Comparison of ENCODE assay signal across 12 cellular contexts in genomic region chr19:5664515-5664914, GRCh38.
"Had no signal": no experiment of that assay in that cellular context is flagged by ENCODE, and none has a peak within 500 bp of the region (broad histone marks: within the 10 kb centered on the region; RNA-seq: fewer than 3 reads in every experiment).

No MANE protein-coding gene starts in this region.

- ATAC-seq: activated T-helper 17 cell treated with anti-CD3 and anti-CD28 coated beads, Interleukin-2, amount 50 U/mL, for 72 hours; foreskin keratinocyte had no signal

- H3K9me3 Mint-ChIP-seq: activated naive CD4-positive, alpha-beta T cell treated with anti-CD3 and anti-CD28 coated beads, Interleukin-2, amount 10 ng/mL, durations not matched to agents 7 days and 5 days; activated T-helper 17 cell treated with anti-CD3 and anti-CD28 coated beads, Interleukin-2, amount 50 U/mL, for 72 hours; T-helper 2 cell treated with Interferon-gamma antibody and Interleukin-4, amounts not matched to agents 5 μg/mL and 100 μg/mL, for 36 hours had no signal

- H3K4me1 Mint-ChIP-seq: activated naive CD4-positive, alpha-beta T cell treated with anti-CD3 and anti-CD28 coated beads, Interleukin-2, amount 10 ng/mL, durations not matched to agents 7 days and 5 days had no signal

- H3K9me3 ChIP-seq: breast epithelium, left ventricle myocardium inferior, right atrium auricular region, upper lobe of left lung had no signal

- H3K4me3 ChIP-seq: breast epithelium, left ventricle myocardium inferior, right atrium auricular region, upper lobe of left lung had no signal

- H3K27me3 ChIP-seq: breast epithelium, foreskin keratinocyte, right atrium auricular region, upper lobe of left lung had no signal

- H3K27ac ChIP-seq: breast epithelium, foreskin keratinocyte, left ventricle myocardium inferior, right atrium auricular region, upper lobe of left lung had no signal

- H3K27me3 Mint-ChIP-seq: activated naive CD4-positive, alpha-beta T cell treated with anti-CD3 and anti-CD28 coated beads, Interleukin-2, amount 10 ng/mL, durations not matched to agents 7 days and 5 days; activated T-helper 17 cell treated with anti-CD3 and anti-CD28 coated beads, Interleukin-2, amount 50 U/mL, for 72 hours had no signal

- H3K27ac Mint-ChIP-seq: activated naive CD4-positive, alpha-beta T cell treated with anti-CD3 and anti-CD28 coated beads, Interleukin-2, amount 10 ng/mL, durations not matched to agents 7 days and 5 days; T-helper 2 cell treated with Interferon-gamma antibody and Interleukin-4, amounts not matched to agents 5 μg/mL and 100 μg/mL, for 36 hours had no signal

- H3K4me1 ChIP-seq: breast epithelium, foreskin keratinocyte, left ventricle myocardium inferior, right atrium auricular region, upper lobe of left lung had no signal

- H3K4me3 Mint-ChIP-seq: activated naive CD4-positive, alpha-beta T cell treated with anti-CD3 and anti-CD28 coated beads, Interleukin-2, amount 10 ng/mL, durations not matched to agents 7 days and 5 days; activated T-helper 17 cell treated with anti-CD3 and anti-CD28 coated beads, Interleukin-2, amount 50 U/mL, for 72 hours; T-helper 2 cell treated with Interferon-gamma antibody and Interleukin-4, amounts not matched to agents 5 μg/mL and 100 μg/mL, for 36 hours had no signal

- DNase-seq: activated CD4-positive, alpha-beta T cell treated with anti-CD3 and anti-CD28 coated beads, Interleukin-2, amount 50 U/mL, for 4 hours; activated CD4-positive, CD25-positive, alpha-beta regulatory T cell treated with anti-CD3 and anti-CD28 coated beads, Interleukin-2, amount 50 U/mL, for 72 hours; activated naive CD4-positive, alpha-beta T cell treated with anti-CD3 and anti-CD28 coated beads, Interleukin-2, amount 10 ng/mL, durations not matched to agents 7 days and 5 days; foreskin keratinocyte; left ventricle myocardium inferior; SHP77 treated with DMSO at 0.1 percent for 48 hours; stimulated activated naive CD4-positive, alpha-beta T cell treated with Interleukin-2 at 50 U/mL for 16 hours had no signal
